9 cellular contexts compared by ENCODE assay signal in the genomic region with DNA sequence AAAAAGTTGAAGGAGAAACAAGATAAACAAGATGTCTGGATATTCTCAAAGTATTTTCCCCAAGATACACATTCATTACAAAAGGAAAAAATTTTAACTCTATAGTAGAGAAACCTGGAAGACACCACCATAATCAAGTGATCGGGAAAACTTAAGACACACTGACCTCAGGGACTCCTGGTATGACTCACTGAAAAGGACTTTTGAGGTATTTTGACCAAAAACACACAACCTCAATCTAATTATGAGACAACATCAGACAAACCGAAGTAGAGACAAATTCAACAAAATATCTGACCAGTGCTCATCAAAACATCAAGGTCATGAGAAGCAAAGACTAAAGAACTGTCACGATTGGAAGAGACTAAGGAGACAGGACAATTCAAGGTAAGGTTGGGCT. TPM values are rescaled to one million over a fixed set of nuclear protein-coding genes. Genes with fewer than 3 reads are reported as not detected.
A peak's percentile ranks its signal among the peaks of the same experiment; 100 is the strongest.
DNase-seq lines count a peak whose midpoint lies in the region; ATAC-seq and TF ChIP-seq lines count a peak whose summit lies in the region.
"Had no signal": no experiment of that assay in that cellular context is flagged by ENCODE, and none has a peak within 500 bp of the region (broad histone marks: within the 10 kb centered on the region; RNA-seq: fewer than 3 reads in every experiment).

No MANE protein-coding gene starts in this region.

- H3K36me3 Mint-ChIP-seq in activated T-helper 2 cell treated with anti-CD3 and anti-CD28 coated beads, Interferon-gamma antibody, Interleukin-2, Interleukin-4, amounts not matched to agents 10 μg/mL and 5 μg/mL and 100 μg/mL, durations not matched to agents 14 hours and 24 hours and 36 hours (ENCODE audit: low read depth), result peaks cover 51% of the 10 kb centered on the region

- CTCF ChIA-PET in AG04449 (lab: Yijun Ruan, JAX), result interaction anchor here (0.8 to 2.0 kb wide), 3 partner anchors 11 to 85 kb away, joined by 3 to 9 read pairs (median 4); no protein-coding TSS in a partner anchor

- peak; percentile 29 for ATAC-seq in GM21723 (IDR thresholded peaks at IDR 0.05; ENCODE audit: unreplicated experiment)

- peak overlapping the region; percentile 91 for H3K27ac Mint-ChIP-seq in activated T-helper 2 cell treated with anti-CD3 and anti-CD28 coated beads, Interferon-gamma antibody, Interleukin-2, Interleukin-4, amounts not matched to agents 10 μg/mL and 5 μg/mL and 100 μg/mL, durations not matched to agents 14 hours and 24 hours and 36 hours

- intact Hi-C loops in activated T-helper 2 cell treated with anti-CD3 and anti-CD28 coated beads, Interferon-gamma antibody, Interleukin-2, Interleukin-4, amounts not matched to agents 10 μg/mL and 5 μg/mL and 100 μg/mL, durations not matched to agents 14 hours and 24 hours and 36 hours (cut with micrococcal nuclease), result loop anchor here (5.0 kb wide), 1 partner anchor 469 kb away; no protein-coding TSS in a partner anchor

- H3K27me3 ChIP-seq in mucosa of rectum (ENCODE audit: control insufficient read depth in 2 of 2, insufficient read depth in 2 of 2, low read length in 2 of 2), result no peaks in the 10 kb centered on the region

- POLR2A ChIA-PET in AG04449 (lab: Yijun Ruan, JAX), result interaction anchor here (0.7 kb wide), 1 partner anchor 17 kb away, joined by 3 read pairs; no protein-coding TSS in a partner anchor

- peaks cover 75% of the 10 kb centered on the region for H3K4me1 Mint-ChIP-seq in activated T-helper 2 cell treated with anti-CD3 and anti-CD28 coated beads, Interferon-gamma antibody, Interleukin-2, Interleukin-4, amounts not matched to agents 10 μg/mL and 5 μg/mL and 100 μg/mL, durations not matched to agents 14 hours and 24 hours and 36 hours (ENCODE audit: low read depth)

- H3K27me3 Mint-ChIP-seq in activated T-helper 2 cell treated with anti-CD3 and anti-CD28 coated beads, Interferon-gamma antibody, Interleukin-2, Interleukin-4, amounts not matched to agents 10 μg/mL and 5 μg/mL and 100 μg/mL, durations not matched to agents 14 hours and 24 hours and 36 hours (ENCODE audit: low read depth), result no peaks in the 10 kb centered on the region

- H3K4me3 Mint-ChIP-seq in activated T-helper 2 cell treated with anti-CD3 and anti-CD28 coated beads, Interferon-gamma antibody, Interleukin-2, Interleukin-4, amounts not matched to agents 10 μg/mL and 5 μg/mL and 100 μg/mL, durations not matched to agents 14 hours and 24 hours and 36 hours (ENCODE audit: low read depth), result peak overlapping the region; percentile 75

- peak overlapping the region; percentile 2 to 16 for H3K9ac ChIP-seq in mucosa of rectum (ENCODE audit: low read depth in 1 of 2, low read length in 2 of 2)

- H3K36me3 ChIP-seq in mucosa of rectum (ENCODE audit: control insufficient read depth in 2 of 2, insufficient read depth in 2 of 2, low read length in 2 of 2), result no peaks in the 10 kb centered on the region
- H3K36me3 ChIP-seq: WERI-Rb-1 had no signal

- H3K9me3 Mint-ChIP-seq in activated T-helper 2 cell treated with anti-CD3 and anti-CD28 coated beads, Interferon-gamma antibody, Interleukin-2, Interleukin-4, amounts not matched to agents 10 μg/mL and 5 μg/mL and 100 μg/mL, durations not matched to agents 14 hours and 24 hours and 36 hours, result no peaks in the 10 kb centered on the region

- peak overlapping the region; percentile 39 to 61 for H3K27ac ChIP-seq in mucosa of rectum (ENCODE audit: low read depth in 2 of 2, low read length in 2 of 2)
- H3K27ac ChIP-seq: WERI-Rb-1 had no signal

- peaks cover 19 to 35% of the 10 kb centered on the region in 2 donors for H3K4me1 ChIP-seq in mucosa of rectum (ENCODE audit: control insufficient read depth in 2 of 2, insufficient read depth in 2 of 2, low read length in 2 of 2)

- in situ Hi-C loops in GM13977 (cut with MboI; ENCODE audit: low pct_unique_long_range_greater_than_20kb, low sequenced_read_pairs, unreplicated experiment), result no loop called here

- DNase-seq in AG04449 (ENCODE audit: low read depth, low spot score) (no peak), NCI-H2227 (lab: John Stamatoyannopoulos, UW; ENCODE audit: unreplicated experiment) (no peak), NCI-H748 treated with DMSO at 0.1 percent for 48 hours (lab: John Stamatoyannopoulos, UW) (no peak), GM13977 (ENCODE audit: low spot score) (no peak), NCI-H226 (no peak)
- DNase-seq in activated T-helper 2 cell treated with anti-CD3 and anti-CD28 coated beads, Interferon-gamma antibody, Interleukin-2, Interleukin-4, amounts not matched to agents 10 μg/mL and 5 μg/mL and 100 μg/mL, durations not matched to agents 14 hours and 24 hours and 36 hours (ENCODE audit: low spot score), result no peak
- DNase-seq: WERI-Rb-1 had no signal

- TF ChIP-seq CTCF in AG04449 (IDR thresholded peaks at IDR 0.05; ENCODE audit: insufficient read depth, low read length, missing control alignments) (no peak), GM13977 (IDR thresholded peaks at IDR 0.05; ENCODE audit: extremely low read depth, insufficient read depth, missing control alignments) (no peak)

- H3K9me3 ChIP-seq in mucosa of rectum (ENCODE audit: control insufficient read depth in 2 of 2, low read length in 2 of 2), result no peaks in the 10 kb centered on the region

- H3K4me3 ChIP-seq in AG04449 (ENCODE audit: low read depth, low read length) (peak overlapping the region; percentile 12), mucosa of rectum (ENCODE audit: low read length in 2 of 2) (peak overlapping the region in 1 of 2 donors; percentile 1)

RNA-seq across cellular contexts. Expression of a gene that starts 34.7 kb away (rescaled TPM):
- total RNA-seq in activated T-helper 2 cell treated with anti-CD3 and anti-CD28 coated beads, Interferon-gamma antibody, Interleukin-2, Interleukin-4, amounts not matched to agents 10 μg/mL and 5 μg/mL and 100 μg/mL, durations not matched to agents 14 hours and 24 hours and 36 hours, result 87.9 and 95.9 TPM in 2 replicates
